2 cellular contexts compared by ENCODE assay signal in the genomic region with DNA sequence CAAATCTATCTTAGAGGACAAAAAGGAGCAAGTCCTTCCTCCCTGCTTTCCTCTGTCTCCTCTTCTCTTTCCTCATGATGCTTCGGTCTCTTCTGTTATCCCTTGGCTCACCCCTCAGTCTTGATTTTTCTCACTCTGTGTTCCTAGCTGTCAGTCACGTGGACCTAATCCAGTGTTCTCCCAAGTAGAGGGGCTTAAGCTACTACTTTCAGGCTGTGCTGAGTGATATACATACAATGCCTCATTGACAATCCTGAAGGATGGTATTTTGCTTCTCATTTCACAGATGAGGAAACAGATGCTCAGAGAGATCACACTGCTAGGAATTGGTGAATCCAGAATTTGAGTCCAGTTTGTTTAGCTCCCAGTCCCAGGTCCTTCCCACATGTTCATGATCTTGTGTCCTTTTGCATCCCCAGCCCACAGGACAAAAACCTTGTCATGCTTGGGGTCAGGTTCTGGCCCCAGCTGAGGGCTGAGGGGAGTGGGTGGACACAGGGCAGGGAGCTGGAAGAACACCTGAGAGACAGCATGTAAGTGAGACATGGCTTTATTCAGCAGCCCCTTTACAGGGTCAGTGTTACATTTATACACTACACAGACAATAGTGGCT.
A peak's percentile ranks its signal among the peaks of the same experiment; 100 is the strongest.
TF ChIP-seq lines count a peak whose summit lies in the region.

No MANE protein-coding gene starts in this region.

TF ChIP-seq in HepG2, 621 proteins besides CTCF, POLR2A, EP300 and RAD21:
- TF ChIP-seq SAP130 (CRISPR knock-in tag; IDR thresholded peaks at IDR 0.05; ENCODE audit: low read depth): no peak
- TF ChIP-seq GABPB1 (CRISPR knock-in tag; IDR thresholded peaks at IDR 0.05): 0 out of 2 replicates have a peak, but pooled peaks have one; percentile 14
- peak; percentile 47 for TF ChIP-seq TEAD3 (CRISPR knock-in tag; optimal IDR thresholded peaks at IDR 0.05; ENCODE audit: borderline replicate concordance)
- TF ChIP-seq ZNF501 (CRISPR knock-in tag; IDR thresholded peaks at IDR 0.05): 0 out of 2 replicates have a peak, but pooled peaks have one; percentile 8
- TF ChIP-seq, protein P1, sequence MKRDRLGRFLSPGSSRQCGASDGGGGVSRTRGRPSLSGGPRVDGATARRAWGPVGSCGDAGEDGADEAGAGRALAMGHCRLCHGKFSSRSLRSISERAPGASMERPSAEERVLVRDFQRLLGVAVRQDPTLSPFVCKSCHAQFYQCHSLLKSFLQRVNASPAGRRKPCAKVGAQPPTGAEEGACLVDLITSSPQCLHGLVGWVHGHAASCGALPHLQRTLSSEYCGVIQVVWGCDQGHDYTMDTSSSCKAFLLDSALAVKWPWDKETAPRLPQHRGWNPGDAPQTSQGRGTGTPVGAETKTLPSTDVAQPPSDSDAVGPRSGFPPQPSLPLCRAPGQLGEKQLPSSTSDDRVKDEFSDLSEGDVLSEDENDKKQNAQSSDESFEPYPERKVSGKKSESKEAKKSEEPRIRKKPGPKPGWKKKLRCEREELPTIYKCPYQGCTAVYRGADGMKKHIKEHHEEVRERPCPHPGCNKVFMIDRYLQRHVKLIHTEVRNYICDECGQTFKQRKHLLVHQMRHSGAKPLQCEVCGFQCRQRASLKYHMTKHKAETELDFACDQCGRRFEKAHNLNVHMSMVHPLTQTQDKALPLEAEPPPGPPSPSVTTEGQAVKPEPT (CRISPR knock-in tag; IDR thresholded peaks at IDR 0.05; ENCODE audit: low read depth): no peak
TF ChIP-seq in HepG2: peak in this region for 3.

TF ChIP-seq in K562, 482 proteins besides CTCF, POLR2A, EP300 and RAD21:
- TF ChIP-seq, protein P2, sequence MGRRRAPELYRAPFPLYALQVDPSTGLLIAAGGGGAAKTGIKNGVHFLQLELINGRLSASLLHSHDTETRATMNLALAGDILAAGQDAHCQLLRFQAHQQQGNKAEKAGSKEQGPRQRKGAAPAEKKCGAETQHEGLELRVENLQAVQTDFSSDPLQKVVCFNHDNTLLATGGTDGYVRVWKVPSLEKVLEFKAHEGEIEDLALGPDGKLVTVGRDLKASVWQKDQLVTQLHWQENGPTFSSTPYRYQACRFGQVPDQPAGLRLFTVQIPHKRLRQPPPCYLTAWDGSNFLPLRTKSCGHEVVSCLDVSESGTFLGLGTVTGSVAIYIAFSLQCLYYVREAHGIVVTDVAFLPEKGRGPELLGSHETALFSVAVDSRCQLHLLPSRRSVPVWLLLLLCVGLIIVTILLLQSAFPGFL (CRISPR knock-in tag; IDR thresholded peaks at IDR 0.05): 0 out of 2 replicates have a peak, but pooled peaks have one; percentile 7
- TF ChIP-seq LCOR (CRISPR knock-in tag; IDR thresholded peaks at IDR 0.05) (0 out of 2 replicates have a peak, but pooled peaks have one; percentile 48), SMAD4 (CRISPR knock-in tag; conservative IDR thresholded peaks at IDR 0.05) (no peak), MYNN (IDR thresholded peaks at IDR 0.05) (no peak), MYNN (CRISPR knock-in tag; IDR thresholded peaks at IDR 0.05) (no peak), CTBP1 (IDR thresholded peaks at IDR 0.05; ENCODE audit: borderline replicate concordance) (0 out of 2 replicates have a peak, but pooled peaks have one; percentile 13), ZSCAN32 (CRISPR knock-in tag; IDR thresholded peaks at IDR 0.05) (no peak), NFIC (IDR thresholded peaks at IDR 0.05) (peak; percentile 59; the same call in 1 of the 2 replicates)
- TF ChIP-seq, protein P3, sequence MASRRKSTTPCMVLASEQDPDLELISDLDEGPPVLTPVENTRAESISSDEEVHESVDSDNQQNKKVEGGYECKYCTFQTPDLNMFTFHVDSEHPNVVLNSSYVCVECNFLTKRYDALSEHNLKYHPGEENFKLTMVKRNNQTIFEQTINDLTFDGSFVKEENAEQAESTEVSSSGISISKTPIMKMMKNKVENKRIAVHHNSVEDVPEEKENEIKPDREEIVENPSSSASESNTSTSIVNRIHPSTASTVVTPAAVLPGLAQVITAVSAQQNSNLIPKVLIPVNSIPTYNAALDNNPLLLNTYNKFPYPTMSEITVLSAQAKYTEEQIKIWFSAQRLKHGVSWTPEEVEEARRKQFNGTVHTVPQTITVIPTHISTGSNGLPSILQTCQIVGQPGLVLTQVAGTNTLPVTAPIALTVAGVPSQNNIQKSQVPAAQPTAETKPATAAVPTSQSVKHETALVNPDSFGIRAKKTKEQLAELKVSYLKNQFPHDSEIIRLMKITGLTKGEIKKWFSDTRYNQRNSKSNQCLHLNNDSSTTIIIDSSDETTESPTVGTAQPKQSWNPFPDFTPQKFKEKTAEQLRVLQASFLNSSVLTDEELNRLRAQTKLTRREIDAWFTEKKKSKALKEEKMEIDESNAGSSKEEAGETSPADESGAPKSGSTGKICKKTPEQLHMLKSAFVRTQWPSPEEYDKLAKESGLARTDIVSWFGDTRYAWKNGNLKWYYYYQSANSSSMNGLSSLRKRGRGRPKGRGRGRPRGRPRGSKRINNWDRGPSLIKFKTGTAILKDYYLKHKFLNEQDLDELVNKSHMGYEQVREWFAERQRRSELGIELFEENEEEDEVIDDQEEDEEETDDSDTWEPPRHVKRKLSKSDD (conservative IDR thresholded peaks at IDR 0.05; ENCODE audit: low read length): no peak
- TF ChIP-seq, protein P4, sequence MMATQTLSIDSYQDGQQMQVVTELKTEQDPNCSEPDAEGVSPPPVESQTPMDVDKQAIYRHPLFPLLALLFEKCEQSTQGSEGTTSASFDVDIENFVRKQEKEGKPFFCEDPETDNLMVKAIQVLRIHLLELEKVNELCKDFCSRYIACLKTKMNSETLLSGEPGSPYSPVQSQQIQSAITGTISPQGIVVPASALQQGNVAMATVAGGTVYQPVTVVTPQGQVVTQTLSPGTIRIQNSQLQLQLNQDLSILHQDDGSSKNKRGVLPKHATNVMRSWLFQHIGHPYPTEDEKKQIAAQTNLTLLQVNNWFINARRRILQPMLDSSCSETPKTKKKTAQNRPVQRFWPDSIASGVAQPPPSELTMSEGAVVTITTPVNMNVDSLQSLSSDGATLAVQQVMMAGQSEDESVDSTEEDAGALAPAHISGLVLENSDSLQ (IDR thresholded peaks at IDR 0.05): peak; percentile 62; the same call in 1 of the 2 replicates
